Comparison of ENCODE assay signal across 9 cellular contexts in the genomic region with DNA sequence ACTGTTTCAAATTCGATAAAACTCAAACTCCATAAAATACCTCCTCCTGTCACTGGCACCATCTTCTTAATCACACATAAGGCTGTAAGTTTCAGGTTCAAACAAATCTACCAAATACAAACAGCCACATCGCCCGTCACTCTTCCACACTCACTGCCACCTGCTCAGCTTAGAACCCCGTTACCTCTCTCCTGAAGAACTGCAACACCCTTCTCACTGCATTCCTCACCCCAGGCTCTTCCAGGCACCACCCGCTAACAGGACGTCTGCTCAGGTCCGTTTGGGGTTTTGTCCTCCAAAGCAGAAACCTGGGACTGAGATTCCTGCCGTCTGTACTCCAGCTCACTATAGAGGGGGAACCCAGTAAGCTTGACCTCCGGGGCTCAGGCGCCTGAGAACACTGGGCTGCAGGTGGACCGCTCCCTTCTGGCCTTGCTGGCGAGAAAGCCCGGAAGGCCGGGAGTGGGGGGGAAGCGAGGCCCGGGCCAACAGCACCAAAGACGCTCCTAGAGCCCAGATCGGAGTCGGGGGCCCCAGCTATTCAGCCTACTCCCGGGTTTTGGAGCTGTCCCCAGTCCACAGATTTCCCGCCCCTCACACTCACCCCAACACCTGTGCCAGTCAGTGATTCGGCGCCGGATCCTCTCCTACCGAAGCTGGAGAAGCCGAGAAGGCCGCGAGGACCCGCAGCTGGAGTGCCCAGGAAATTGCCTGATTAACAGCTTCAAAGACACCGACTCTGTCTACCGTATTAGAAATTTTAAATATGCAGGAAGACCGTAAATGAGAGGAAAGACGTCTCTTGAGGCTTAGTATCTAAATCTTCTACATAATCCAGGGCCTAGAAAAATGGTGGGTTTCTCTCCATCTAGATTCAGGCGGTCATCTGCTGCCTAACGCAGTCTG. TPM values are rescaled to one million over a fixed set of nuclear protein-coding genes. Genes with fewer than 3 reads are reported as not detected.
DNase-seq lines count a peak whose midpoint lies in the region; ATAC-seq and TF ChIP-seq lines count a peak whose summit lies in the region.
"Had no signal": no experiment of that assay in that cellular context is flagged by ENCODE, and none has a peak within 500 bp of the region (broad histone marks: within the 10 kb centered on the region; RNA-seq: fewer than 3 reads in every experiment).

A gene with protein sequence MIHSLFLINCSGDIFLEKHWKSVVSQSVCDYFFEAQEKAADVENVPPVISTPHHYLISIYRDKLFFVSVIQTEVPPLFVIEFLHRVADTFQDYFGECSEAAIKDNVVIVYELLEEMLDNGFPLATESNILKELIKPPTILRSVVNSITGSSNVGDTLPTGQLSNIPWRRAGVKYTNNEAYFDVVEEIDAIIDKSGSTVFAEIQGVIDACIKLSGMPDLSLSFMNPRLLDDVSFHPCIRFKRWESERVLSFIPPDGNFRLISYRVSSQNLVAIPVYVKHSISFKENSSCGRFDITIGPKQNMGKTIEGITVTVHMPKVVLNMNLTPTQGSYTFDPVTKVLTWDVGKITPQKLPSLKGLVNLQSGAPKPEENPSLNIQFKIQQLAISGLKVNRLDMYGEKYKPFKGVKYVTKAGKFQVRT (minus strand): TSS at position 678 of the 906 bp plus-strand sequence. CDS start 12,449 bp downstream, outside the sequence.

- peak; percentile 29 for ATAC-seq in GM19463 (IDR thresholded peaks at IDR 0.05; ENCODE audit: unreplicated experiment)

- no TSS peak for BruUV-seq in Calu3 (replicated peaks; lab: Mats Ljungman, UMichigan)

- H3K27ac ChIP-seq in prostate gland (peak within 1 kb of the TSS; percentile 84 to 92), urinary bladder (ENCODE audit: low read depth) (peak within 1 kb of the TSS; percentile 53)

- in situ Hi-C loops in SK-MEL-5 (cut with HindIII; ENCODE audit: low pct_unique_long_range_greater_than_20kb, low sequenced_read_pairs) = no loop called here

- CTCF ChIA-PET in Calu3 (lab: Charles Lee) = interaction anchor here (1.1 to 1.6 kb wide), 5 partner anchors 19 to 84 kb away, joined by 3 to 12 read pairs (median 5); no protein-coding TSS in a partner anchor

- no peaks in the 10 kb centered on the region for H3K27me3 ChIP-seq in prostate gland (replicated peaks; ENCODE audit: insufficient read depth)

- no peak for TF ChIP-seq POLR2A in prostate gland (IDR thresholded peaks at IDR 0.05)

- DNase-seq in Calu3 (peak; percentile 80), HK-2 (ENCODE audit: unreplicated experiment) (peak; percentile 85), SK-MEL-5 (ENCODE audit: low read depth, low spot score) (no peak), cardiac septum (ENCODE audit: low spot score) (peak; percentile 91), prostate gland (ENCODE audit: low spot score) (peak; percentile 78)
- peak; percentile 82 for DNase-seq in activated naive CD4-positive, alpha-beta T cell treated with anti-CD3 and anti-CD28 coated beads, Interleukin-2, amount 50 U/mL, for 16 hours

- no peaks in the 10 kb centered on the region for H3K9me3 ChIP-seq in prostate gland

- TF ChIP-seq CTCF in Calu3 (IDR thresholded peaks at IDR 0.05; ENCODE audit: unreplicated experiment) (no peak), prostate gland (IDR thresholded peaks at IDR 0.05) (peak in 1 of 4 experiments; percentile 10)

- H3K4me3 Mint-ChIP-seq in Calu3 (ENCODE audit: low read depth, unreplicated experiment) = no peak within 1 kb of the TSS
- H3K4me3 Mint-ChIP-seq: stimulated activated naive CD8-positive, alpha-beta T cell treated with anti-CD3 and anti-CD28 coated beads, Interleukin-15, Interleukin-2, amounts not matched to agents 100 ng/mL and 50 ng/mL, for 24 hours had no signal

- peak within 1 kb of the TSS; percentile 69 to 92 for H3K4me3 ChIP-seq in prostate gland
- H3K4me3 ChIP-seq in urinary bladder (ENCODE audit: low read depth, low read length) = peak within 1 kb of the TSS; percentile 87

- no peaks in the 10 kb centered on the region for H3K36me3 ChIP-seq in prostate gland
- H3K36me3 ChIP-seq in urinary bladder (ENCODE audit: insufficient read depth) = peaks cover 3% of the 10 kb centered on the region

- intact Hi-C loops in Calu3 (cut with micrococcal nuclease; ENCODE audit: unreplicated experiment) (loop anchor here (2.0 kb wide), 1 partner anchor 62 kb away; no protein-coding TSS in a partner anchor), cardiac septum (cut with DNase I) (loop anchor here (2.0 kb wide), 1 partner anchor 26 kb away; no protein-coding TSS in a partner anchor), prostate gland (cut with DNase I) (no loop called here)

- no peaks in the 10 kb centered on the region for H3K9me3 Mint-ChIP-seq in Calu3 (ENCODE audit: low read depth, unreplicated experiment)
- H3K9me3 Mint-ChIP-seq: stimulated activated naive CD8-positive, alpha-beta T cell treated with anti-CD3 and anti-CD28 coated beads, Interleukin-15, Interleukin-2, amounts not matched to agents 100 ng/mL and 50 ng/mL, for 24 hours had no signal

- peaks cover 16% of the 10 kb centered on the region for H3K36me3 Mint-ChIP-seq in Calu3 (ENCODE audit: insufficient read depth, unreplicated experiment)

- 0% methylated on average over 35 of the region's 35 CpGs for WGBS in prostate gland
- under 1% methylated on average over 35 of the region's 35 CpGs for WGBS in urinary bladder

- peaks cover 36% of the 10 kb centered on the region for H3K4me1 Mint-ChIP-seq in Calu3 (ENCODE audit: low read depth, unreplicated experiment)

- H3K27ac Mint-ChIP-seq in Calu3 (ENCODE audit: unreplicated experiment) = no peak within 1 kb of the TSS
- H3K27ac Mint-ChIP-seq: stimulated activated naive CD8-positive, alpha-beta T cell treated with anti-CD3 and anti-CD28 coated beads, Interleukin-15, Interleukin-2, amounts not matched to agents 100 ng/mL and 50 ng/mL, for 24 hours had no signal

- no peaks in the 10 kb centered on the region for H3K27me3 Mint-ChIP-seq in Calu3 (ENCODE audit: unreplicated experiment)
- H3K27me3 Mint-ChIP-seq: stimulated activated naive CD8-positive, alpha-beta T cell treated with anti-CD3 and anti-CD28 coated beads, Interleukin-15, Interleukin-2, amounts not matched to agents 100 ng/mL and 50 ng/mL, for 24 hours had no signal

- H3K4me1 ChIP-seq in prostate gland (replicated peaks) = peaks cover 5% of the 10 kb centered on the region
- peaks cover 1% of the 10 kb centered on the region for H3K4me1 ChIP-seq in urinary bladder (ENCODE audit: insufficient read depth)

RNA-seq across cellular contexts. Expression of the gene that starts here (rescaled TPM):
- total RNA-seq in Calu3 (2022) (52.2 and 52.6 TPM in 2 replicates), cardiac septum (30.8 TPM), prostate gland (10 to 100 TPM; 29.6 to 34.9 TPM), urinary bladder (34.7 TPM)
- total RNA-seq in SK-MEL-5 (2014; rRNA removed; shearing (Covaris generic)) = 34.4 and 38.2 TPM in 2 replicates
- polyA plus RNA-seq in SK-MEL-5 (2015; cell fraction: cytosol; rRNA removed) = 36.0 and 45.9 TPM in 2 replicates
- 35.1 and 37.5 TPM in 2 replicates for polyA plus RNA-seq in SK-MEL-5 (2015; cell fraction: nucleus; rRNA removed)
- polyA plus RNA-seq in urinary bladder = 28.5 TPM
